ENCODE assay signal across 17 cellular contexts in the genomic region with DNA sequence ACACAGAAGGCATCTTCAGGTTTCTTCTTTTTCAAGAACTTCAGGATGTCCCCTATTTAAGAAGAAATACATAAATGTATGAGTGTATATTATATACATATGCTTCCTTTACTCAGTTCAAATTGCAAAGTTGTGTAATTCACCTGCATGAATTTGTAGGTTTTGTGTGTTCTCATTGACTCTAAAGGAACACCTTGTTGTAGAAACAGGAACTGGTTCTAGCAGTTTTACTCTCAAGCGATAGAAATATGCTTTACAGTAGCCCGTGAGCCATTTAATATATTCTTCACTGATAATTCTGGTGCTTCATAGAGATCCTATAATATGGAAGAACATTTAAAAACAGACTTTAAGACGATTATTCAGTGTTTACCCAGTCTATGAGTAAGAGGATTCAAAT. TPM values are rescaled to one million over a fixed set of nuclear protein-coding genes. Genes with fewer than 3 reads are reported as not detected.
A peak's percentile ranks its signal among the peaks of the same experiment; 100 is the strongest.
DNase-seq lines count a peak whose midpoint lies in the region; ATAC-seq and TF ChIP-seq lines count a peak whose summit lies in the region.
"Had no signal": no experiment of that assay in that cellular context is flagged by ENCODE, and none has a peak within 500 bp of the region (broad histone marks: within the 10 kb centered on the region; RNA-seq: fewer than 3 reads in every experiment).

No MANE protein-coding gene starts in this region.

- H4K20me1 ChIP-seq in BLaER1 treated with 17β-estradiol and CSF1 and Interleukin-3, amounts not matched to agents 10 nM and 100 nM, result no peaks in the 10 kb centered on the region
- H4K20me1 ChIP-seq in OCI-LY3 (ENCODE audit: insufficient read depth, low read length), result no peaks in the 10 kb centered on the region

- H3K9ac ChIP-seq in BLaER1 treated with 17β-estradiol and CSF1 and Interleukin-3, amounts not matched to agents 10 nM and 100 nM, result no peak overlapping the region
- H3K9ac ChIP-seq in OCI-LY3 (ENCODE audit: low read length), result peak overlapping the region; percentile 47; the same call in 1 of the 2 replicates

- peaks cover 56 to 86% (median 81%) of the 10 kb centered on the region in 10 experiments for H3K4me1 ChIP-seq in BLaER1 treated with 17β-estradiol and CSF1 and Interleukin-3, amounts not matched to agents 10 nM and 100 nM
- H3K4me1 ChIP-seq in CD8-positive, alpha-beta memory T cell (ENCODE audit: insufficient read depth, low read length), result peaks cover 51% of the 10 kb centered on the region
- peaks cover 56% of the 10 kb centered on the region for H3K4me1 ChIP-seq in OCI-LY3 (ENCODE audit: low read length)
- H3K4me1 ChIP-seq: SJCRH30 had no signal

- H3K4me3 Mint-ChIP-seq in CD8-positive, alpha-beta memory T cell, result no peak overlapping the region
- H3K4me3 Mint-ChIP-seq in naive B cell, result peak overlapping the region in 3 of 8 donors; percentile 40 to 60 (median 41)

- H3K4me2 ChIP-seq in BLaER1 treated with 17β-estradiol and CSF1 and Interleukin-3, amounts not matched to agents 10 nM and 100 nM, result peak overlapping the region in 8 of 11 experiments; percentile 86 to 98 (median 92); a peak in 8 of 22 replicates
- H3K4me2 ChIP-seq in OCI-LY3 (ENCODE audit: low read length), result peak overlapping the region; percentile 97

- ATAC-seq in naive B cell (ENCODE audit: low read depth in 2 of 2), result no peak
- ATAC-seq: HCT116 had no signal

- no peaks in the 10 kb centered on the region for H3K9me3 ChIP-seq in BLaER1 treated with 17β-estradiol and CSF1 and Interleukin-3, amounts not matched to agents 10 nM and 100 nM (replicated peaks in 1 of 11)
- no peaks in the 10 kb centered on the region for H3K9me3 ChIP-seq in CD8-positive, alpha-beta memory T cell (ENCODE audit: low read length)
- no peaks in the 10 kb centered on the region for H3K9me3 ChIP-seq in OCI-LY3 (ENCODE audit: insufficient read depth, low read length)
- H3K9me3 ChIP-seq: Caco-2, SJCRH30 had no signal

- no peak for TF ChIP-seq CTCF in OCI-LY3 (IDR thresholded peaks at IDR 0.05; ENCODE audit: low read depth, low read length)

- no peak for DNase-seq in CD8-positive, alpha-beta memory T cell
- DNase-seq in naive B cell (no peak), NCI-H2196 treated with DMSO at 0.1 percent for 48 hours (lab: John Stamatoyannopoulos, UW; ENCODE audit: unreplicated experiment) (no peak), AG08396 (ENCODE audit: low spot score) (no peak)
- DNase-seq in activated effector memory CD4-positive, alpha-beta T cell treated with Interleukin-2 at 50 U/mL for 16 hours, result no peak
- DNase-seq: Caco-2, DMS53, KBM-7, MM.1S, NCI-H1105, NCI-H1694 treated with DMSO at 0.1 percent for 48 hours, NCI-H510A, NCI-H82, SJCRH30 had no signal

- CTCF ChIA-PET in CD8-positive, alpha-beta memory T cell (lab: Charles Lee), result no interaction called here

- H3K27me3 ChIP-seq in BLaER1 treated with 17β-estradiol and CSF1 and Interleukin-3, amounts not matched to agents 10 nM and 100 nM, result no peaks in the 10 kb centered on the region
- H3K27me3 ChIP-seq in CD8-positive, alpha-beta memory T cell (ENCODE audit: insufficient read depth, low read length, poor library complexity, severe bottlenecking), result no peaks in the 10 kb centered on the region
- H3K27me3 ChIP-seq in OCI-LY3 (ENCODE audit: low read depth, low read length), result no peaks in the 10 kb centered on the region
- H3K27me3 ChIP-seq: SJCRH30 had no signal

- H3K9me3 Mint-ChIP-seq in CD8-positive, alpha-beta memory T cell, result peaks cover 0 to 2% (median 0%) of the 10 kb centered on the region in 5 donors
- no peaks in the 10 kb centered on the region for H3K9me3 Mint-ChIP-seq in naive B cell

- H3K27me3 Mint-ChIP-seq in CD8-positive, alpha-beta memory T cell, result peaks cover 0 to 4% of the 10 kb centered on the region in 2 donors
- H3K27me3 Mint-ChIP-seq in naive B cell, result no peaks in the 10 kb centered on the region

- H3K4me1 Mint-ChIP-seq in CD8-positive, alpha-beta memory T cell, result peaks cover 57 to 84% (median 75%) of the 10 kb centered on the region in 3 donors
- H3K4me1 Mint-ChIP-seq in naive B cell, result peaks cover 51 to 79% (median 55%) of the 10 kb centered on the region in 3 donors

- POLR2A ChIA-PET in CD8-positive, alpha-beta memory T cell (lab: Charles Lee), result no interaction called here

- H3K36me3 ChIP-seq in BLaER1 treated with 17β-estradiol and CSF1 and Interleukin-3, amounts not matched to agents 10 nM and 100 nM, result no peaks in the 10 kb centered on the region; a peak in 2 of 22 replicates
- no peaks in the 10 kb centered on the region for H3K36me3 ChIP-seq in CD8-positive, alpha-beta memory T cell (ENCODE audit: insufficient read depth, low read length)
- no peaks in the 10 kb centered on the region for H3K36me3 ChIP-seq in OCI-LY3 (replicated peaks; ENCODE audit: low read depth, low read length)
- H3K36me3 ChIP-seq: SJCRH30 had no signal

- H3K36me3 Mint-ChIP-seq in CD8-positive, alpha-beta memory T cell, result peaks cover 0 to 22% (median 1%) of the 10 kb centered on the region in 3 donors
- no peaks in the 10 kb centered on the region for H3K36me3 Mint-ChIP-seq in naive B cell

- H3K27ac Mint-ChIP-seq in CD8-positive, alpha-beta memory T cell, result peak overlapping the region in 5 of 8 donors; percentile 57 to 100 (median 97)
- peak overlapping the region in 5 of 6 donors; percentile 5 to 100 (median 97) for H3K27ac Mint-ChIP-seq in naive B cell

- no peak overlapping the region for H2AFZ ChIP-seq in OCI-LY3 (ENCODE audit: low read depth, low read length)

- H3K27ac ChIP-seq in BLaER1 treated with 17β-estradiol and CSF1 and Interleukin-3, amounts not matched to agents 10 nM and 100 nM, result peak overlapping the region in 2 of 11 experiments; percentile 88 to 92; a peak in 1 of 22 replicates
- no peak overlapping the region for H3K27ac ChIP-seq in CD8-positive, alpha-beta memory T cell (ENCODE audit: low read depth, low read length)
- peak overlapping the region; percentile 94 for H3K27ac ChIP-seq in OCI-LY3 (ENCODE audit: low read length)
- H3K27ac ChIP-seq: SJCRH30 had no signal

- no peaks in the 10 kb centered on the region for H3K79me2 ChIP-seq in OCI-LY3 (ENCODE audit: low read length)

- no peak overlapping the region for H3K4me3 ChIP-seq in BLaER1 treated with 17β-estradiol and CSF1 and Interleukin-3, amounts not matched to agents 10 nM and 100 nM
- no peak overlapping the region for H3K4me3 ChIP-seq in CD8-positive, alpha-beta memory T cell (ENCODE audit: low read length)
- H3K4me3 ChIP-seq in OCI-LY3 (ENCODE audit: low read length), result peak overlapping the region; percentile 86
- H3K4me3 ChIP-seq: SJCRH30 had no signal

RNA-seq across cellular contexts. Expression of gene LRRC37A3, which starts 53.3 kb away (rescaled TPM):
- 1 to 10 TPM; 6.6 to 9.3 TPM for total RNA-seq in CD8-positive, alpha-beta memory T cell
- 1.5 TPM for polyA plus RNA-seq in CD8-positive, alpha-beta memory T cell
- polyA plus RNA-seq in naive B cell (ENCODE audit: low read depth in 6 of 6), result 1 to 10 TPM in 3 of 6 donors, under 1 TPM in 2, not detected in 1; 0.67 to 2.4 (median 1.1) TPM
